12 cellular contexts compared by ENCODE assay signal in genomic region chr11:63763506-63764200, GRCh38. TPM values are rescaled to one million over a fixed set of nuclear protein-coding genes. Genes with fewer than 3 reads are reported as not detected.
A peak's percentile ranks its signal among the peaks of the same experiment; 100 is the strongest.
DNase-seq lines count a peak whose midpoint lies in the region; ATAC-seq and TF ChIP-seq lines count a peak whose summit lies in the region.
"Had no signal": no experiment of that assay in that cellular context is flagged by ENCODE, and none has a peak within 500 bp of the region (broad histone marks: within the 10 kb centered on the region; RNA-seq: fewer than 3 reads in every experiment).

No MANE protein-coding gene starts in this region.

- peak; percentile 34 for TF ChIP-seq POLR2A in ovary (IDR thresholded peaks at IDR 0.05)

- intact Hi-C loops in A673 (cut with micrococcal nuclease; ENCODE audit: unreplicated experiment) = loop anchor here (10.0 kb wide), 1 partner anchor 221 kb away; the partner anchor contains the start of gene OTUB1
- intact Hi-C loops in right cardiac atrium (cut with DNase I) = loop anchor here in 1 of 4 donors (10.0 kb wide), 1 partner anchor 181 kb away; no protein-coding TSS in a partner anchor
- intact Hi-C loops in ovary (cut with DNase I) = loop anchor here in 2 of 4 donors (10.0 kb wide), 3 partner anchors 79 to 879 kb away; partner anchors contain the start of genes RTN3 (in 1 of the 2) and SLC3A2 (in 1 of the 2)

- H3K36me3 ChIP-seq in A673 (ENCODE audit: insufficient read depth, low read length, poor library complexity, severe bottlenecking) = peaks cover 23% of the 10 kb centered on the region
- H3K36me3 ChIP-seq in ovary = no peaks in the 10 kb centered on the region

- DNase-seq in A673 (ENCODE audit: low spot score) = peak; percentile 72
- peak; percentile 64 for DNase-seq in astrocyte of the hippocampus (ENCODE audit: low read depth, low spot score)
- DNase-seq in right cardiac atrium = peak; percentile 46 to 84 (median 82)
- DNase-seq in ovary = peak; percentile 84 to 87 (median 87)
- no peak for DNase-seq in cerebellum (ENCODE audit: low spot score)
- DNase-seq in NCI-H1048 (lab: John Stamatoyannopoulos, UW) = no peak
- no peak for DNase-seq in LoVo (ENCODE audit: low spot score)
- DNase-seq in activated CD8-positive, alpha-beta memory T cell treated with anti-CD3 and anti-CD28 coated beads, Interleukin-2, amount 50 U/mL, for 48 hours = no peak
- DNase-seq: activated T-cell treated with anti-CD3 and anti-CD28 coated beads for 4 hours; effector memory CD8-positive, alpha-beta T cell; NCI-H748 treated with DMSO at 0.1 percent for 48 hours; T-helper 9 cell had no signal

- CTCF ChIA-PET in A673 (lab: Charles Lee) = no interaction called here

- TF ChIP-seq EP300 in ovary (IDR thresholded peaks at IDR 0.05) = no peak

- H3K4me3 ChIP-seq in A673 (ENCODE audit: low read depth, low read length, poor library complexity, severe bottlenecking) (peak overlapping the region; percentile 63), right cardiac atrium (ENCODE audit: low read length) (peak overlapping the region; percentile 59), ovary (peak overlapping the region; percentile 52)

- TF ChIP-seq CTCF in A673 (conservative IDR thresholded peaks at IDR 0.05; ENCODE audit: low read depth, low read length) (no peak), ovary (IDR thresholded peaks at IDR 0.05) (peak in 1 of 3 donors; percentile 5)

- POLR2A ChIA-PET in A673 (lab: Charles Lee; ENCODE audit: low non-redundant PET) = interaction anchor here (0.5 kb wide), 1 partner anchor 17 kb away, joined by 3 read pairs; no protein-coding TSS in a partner anchor

- no peaks in the 10 kb centered on the region for H3K9me3 ChIP-seq in A673 (ENCODE audit: low read depth, low read length, poor library complexity, severe bottlenecking)
- H3K9me3 ChIP-seq in right cardiac atrium (ENCODE audit: control insufficient read depth, low read length) = no peaks in the 10 kb centered on the region
- no peaks in the 10 kb centered on the region for H3K9me3 ChIP-seq in ovary

- peak; percentile 7 to 15 for ATAC-seq in right cardiac atrium
- ATAC-seq: effector memory CD8-positive, alpha-beta T cell had no signal

- BruUV-seq in A673 (replicated peaks; lab: Mats Ljungman, UMichigan) = no TSS peak

- H3K27me3 ChIP-seq in A673 (replicated peaks; ENCODE audit: insufficient read depth, low read depth, low read length, poor library complexity) (no peaks in the 10 kb centered on the region), right cardiac atrium (ENCODE audit: control insufficient read depth, insufficient read depth) (no peaks in the 10 kb centered on the region), ovary (no peaks in the 10 kb centered on the region)

- WGBS in right cardiac atrium = 33% methylated on average over 60 of the region's 61 CpGs
- 3 to 14% (median 8%) methylated on average over 39 to 61 of the region's 61 CpGs for WGBS in ovary, 3 donors

- H3K4me1 ChIP-seq in A673 (ENCODE audit: insufficient read depth, low read length, poor library complexity, severe bottlenecking) (peaks cover 74% of the 10 kb centered on the region), right cardiac atrium (ENCODE audit: control insufficient read depth, insufficient read depth, low read length) (peaks cover 1% of the 10 kb centered on the region), ovary (ENCODE audit: insufficient read depth) (peaks cover 17% of the 10 kb centered on the region)

- H3K27ac ChIP-seq in A673 (ENCODE audit: low read depth, low read length, poor library complexity, severe bottlenecking) (peak overlapping the region; percentile 81), right cardiac atrium (ENCODE audit: low read length) (peak overlapping the region; percentile 9), ovary (peak overlapping the region; percentile 89 to 92)

RNA-seq across cellular contexts. Expression of gene ZFTA, which starts 4.9 kb away (rescaled TPM):
- total RNA-seq in A673 (2021) (32.4 and 36.1 TPM in 2 replicates), right cardiac atrium (10 to 100 TPM; 13.9 to 17.7 (median 15.4) TPM), ovary (10 to 100 TPM; 22.6 to 64.4 (median 51.4) TPM), cerebellum (37.2 TPM)
- polyA plus RNA-seq in right cardiac atrium (7.9 TPM), ovary (10 to 100 TPM; 20.2 to 23.8 TPM)

RNA-seq across cellular contexts. Expression of gene SPINDOC, which starts 49.6 kb away (rescaled TPM):
- total RNA-seq in A673 (2021) (91.1 and 94.5 TPM in 2 replicates), right cardiac atrium (10 to 100 TPM; 12.8 to 18.8 (median 17.4) TPM), ovary (10 to 100 TPM; 10.2 to 22.7 (median 19.5) TPM), cerebellum (12.2 TPM)
- polyA plus RNA-seq in right cardiac atrium (13.6 TPM), ovary (10 to 100 TPM in 1 of 2 donors, 1 to 10 TPM in 1; 5.4 to 15.8 TPM)

Comparison
In these comparisons a context has a peak if more than half of its experiments do, and no peak if none do; other contexts are left out.
1. DNase-seq: peak in A673 (single experiment), astrocyte of the hippocampus (single experiment), right cardiac atrium (3 of 3) and ovary (5 of 5); none in cerebellum (single experiment), NCI-H1048 (single experiment), LoVo (single experiment) and activated CD8-positive, alpha-beta memory T cell treated with anti-CD3 and anti-CD28 coated beads, Interleukin-2, amount 50 U/mL, for 48 hours (single experiment).
2. H3K27ac ChIP-seq: peak in every context shown above with its lines; median percentile 90 in ovary; 81 in A673; 9 in right cardiac atrium.
3. Peak in every context shown above with its lines, with median percentiles within 50 percentile points of each other: H3K4me3 ChIP-seq.